ENCODE assay signal across 8 cellular contexts in genomic region chr2:60556998-60557955, GRCh38. TPM values are rescaled to one million over a fixed set of nuclear protein-coding genes. Genes with fewer than 3 reads are reported as not detected.
DNase-seq lines count a peak whose midpoint lies in the region; ATAC-seq, FAIRE-seq and TF ChIP-seq lines count a peak whose summit lies in the region.
"Had no signal": no experiment of that assay in that cellular context is flagged by ENCODE, and none has a peak within 500 bp of the region (broad histone marks: within the 10 kb centered on the region; RNA-seq: fewer than 3 reads in every experiment).

No MANE protein-coding gene starts in this region.

- peaks cover 30% of the 10 kb centered on the region for H3K4me1 Mint-ChIP-seq in nephron progenitor cell

- H3K27me3 ChIP-seq in K562 (ENCODE audit: control insufficient read depth in 2 of 2, insufficient read depth in 2 of 2, low read length in 2 of 2) (peaks cover 15 to 32% of the 10 kb centered on the region in 2 experiments; a peak in 4 of 5 replicates), MG63 (peaks cover 68% of the 10 kb centered on the region), ovary (no peaks in the 10 kb centered on the region)

- CTCF ChIA-PET in K562 (lab: Yijun Ruan, JAX; ENCODE audit: low intra/inter-chr PET ratio) = no interaction called here

- no peak for TF ChIP-seq RAD21 in K562 (CRISPR knock-in tag; conservative IDR thresholded peaks at IDR 0.05 in 1 of 2, IDR thresholded peaks at IDR 0.05 in 1 of 2)

- FAIRE-seq in GM12891 (lab: Jason Lieb, UNC) (peak; percentile 61), K562 (lab: Jason Lieb, UNC) (no peak)

- peaks cover 68% of the 10 kb centered on the region for H3K27me3 Mint-ChIP-seq in nephron progenitor cell (ENCODE audit: low read depth, poor library complexity)

- H2AFZ ChIP-seq in K562 (ENCODE audit: low read depth, low read length) = no peak overlapping the region

- no peak overlapping the region for H3K9ac ChIP-seq in K562 (ENCODE audit: insufficient read depth in 1 of 2, low read depth in 2 of 2, low read length in 2 of 2)

- no peaks in the 10 kb centered on the region for H3K9me1 ChIP-seq in K562 (ENCODE audit: control insufficient read depth, insufficient read depth, low read length)

- no peaks in the 10 kb centered on the region for H3K79me2 ChIP-seq in K562 (ENCODE audit: control insufficient read depth, insufficient read depth, low read length)

- H3K4me3 Mint-ChIP-seq in nephron progenitor cell = peak overlapping the region; percentile 91

- H3K9me3 ChIP-seq in K562 (replicated peaks; ENCODE audit: control insufficient read depth, insufficient read depth, low read depth, low read length) (no peaks in the 10 kb centered on the region), MG63 (no peaks in the 10 kb centered on the region), ovary (peaks cover 0 to 3% of the 10 kb centered on the region in 2 donors)

- H3K4me1 ChIP-seq in K562 (replicated peaks in 1 of 2; ENCODE audit: control insufficient read depth in 2 of 2, insufficient read depth in 2 of 2, low read length in 2 of 2) = peaks cover 0 to 20% of the 10 kb centered on the region in 2 experiments; a peak in 2 of 5 replicates
- H3K4me1 ChIP-seq in ovary (ENCODE audit: insufficient read depth) = peaks cover 3% of the 10 kb centered on the region

- intact Hi-C loops in K562 (cut with micrococcal nuclease) = no loop called here
- intact Hi-C loops in ovary (cut with DNase I) = no loop called here

- no peaks in the 10 kb centered on the region; the same call in 1 of the 2 replicates for H4K20me1 ChIP-seq in K562 (replicated peaks; ENCODE audit: control insufficient read depth, insufficient read depth, low read length)

- DNase-seq in GM12891 (ENCODE audit: insufficient read length, low spot score) (no peak), NAMALWA (ENCODE audit: low spot score) (peak; percentile 67), K562 (ENCODE audit: extremely low read depth in 1 of 4, low spot score in 3 of 4) (peak in 1 of 4 experiments; percentile 7), nephron progenitor cell (peak; percentile 44), MG63 (no peak), ovary (no peak)
- DNase-seq: effector CD8-positive, alpha-beta T cell had no signal

- H3K4me3 ChIP-seq in K562 = no peak overlapping the region
- H3K4me3 ChIP-seq in MG63 = no peak overlapping the region
- no peak overlapping the region for H3K4me3 ChIP-seq in ovary

- 4% methylated on average over 27 of the region's 28 CpGs for WGBS in K562 (ENCODE audit: insufficient coverage, low coverage, missing lambda C conversion rate)
- WGBS in ovary, 3 donors = 8 to 9% (median 8%) methylated on average over 28 of the region's 28 CpGs

- ATAC-seq in K562 = peak; percentile 45
- no peak for ATAC-seq in HG03457 (IDR thresholded peaks at IDR 0.05; ENCODE audit: unreplicated experiment)

- TF ChIP-seq EP300 in K562 (IDR thresholded peaks at IDR 0.05; ENCODE audit: low read length) = no peak
- TF ChIP-seq EP300 in ovary (IDR thresholded peaks at IDR 0.05) = no peak

- peak overlapping the region; percentile 33; the same call in 1 of the 2 replicates for H3K4me2 ChIP-seq in K562 (ENCODE audit: insufficient read depth, low read length)

- POLR2A ChIA-PET in K562 (lab: Yijun Ruan, JAX) = interaction anchor here (0.6 kb wide), 1 partner anchor 118 kb away, joined by 3 read pairs; no protein-coding TSS in a partner anchor

- H3K36me3 Mint-ChIP-seq in nephron progenitor cell (ENCODE audit: low read depth) = no peaks in the 10 kb centered on the region

- H3K9me3 Mint-ChIP-seq in nephron progenitor cell = no peaks in the 10 kb centered on the region

- in situ Hi-C loops in K562 (cut with MboI) = no loop called here

- TF ChIP-seq CTCF in K562 (IDR thresholded peaks at IDR 0.05 in 2 of 3, conservative IDR thresholded peaks at IDR 0.05 in 1 of 3; ENCODE audit: insufficient read depth in 2 of 3, low read depth in 1 of 3, low read length in 3 of 3) = no peak
- TF ChIP-seq CTCF in nephron progenitor cell (IDR thresholded peaks at IDR 0.05) = no peak
- no peak for TF ChIP-seq CTCF in ovary (IDR thresholded peaks at IDR 0.05)

- TF ChIP-seq POLR2A in GM12891 (IDR thresholded peaks at IDR 0.05; ENCODE audit: low read depth, low read length) (no peak), K562 (conservative IDR thresholded peaks at IDR 0.05) (no peak), ovary (IDR thresholded peaks at IDR 0.05) (no peak)

- BruUV-seq in K562 (replicated peaks; lab: Mats Ljungman, UMichigan) = no TSS peak

- H3K27ac ChIP-seq in K562 (ENCODE audit: extremely low read depth, low read depth, low read length) (no peak overlapping the region), ovary (no peak overlapping the region)

- H3K36me3 ChIP-seq in K562 (ENCODE audit: control insufficient read depth, insufficient read depth, low read length) = no peaks in the 10 kb centered on the region
- no peaks in the 10 kb centered on the region for H3K36me3 ChIP-seq in MG63
- H3K36me3 ChIP-seq in ovary = no peaks in the 10 kb centered on the region

- H3K27ac Mint-ChIP-seq in nephron progenitor cell = no peak overlapping the region

TF ChIP-seq in GM12891, 5 proteins besides CTCF, POLR2A, EP300 and RAD21:
- no peak for TF ChIP-seq TAF1 (IDR thresholded peaks at IDR 0.05; ENCODE audit: low read depth, low read length)
- no peak for TF ChIP-seq PAX5 (IDR thresholded peaks at IDR 0.05; ENCODE audit: insufficient read depth, low read length, severe bottlenecking)
- no peak for TF ChIP-seq POU2F2 (IDR thresholded peaks at IDR 0.05; ENCODE audit: low read depth, low read length)
- no peak for TF ChIP-seq SPI1 (IDR thresholded peaks at IDR 0.05; ENCODE audit: low read depth, low read length)
- no peak for TF ChIP-seq POLR2AphosphoS5 (IDR thresholded peaks at IDR 0.05; ENCODE audit: low read depth, low read length)

TF ChIP-seq in K562, 482 proteins besides CTCF, POLR2A, EP300 and RAD21 (continues in another document):
- TF ChIP-seq ZNF23 (CRISPR knock-in tag; IDR thresholded peaks at IDR 0.05) (no peak), ATF4 (CRISPR knock-in tag; IDR thresholded peaks at IDR 0.05) (peak; percentile 61; the same call in 1 of the 2 replicates), ID3 (CRISPR knock-in tag; IDR thresholded peaks at IDR 0.05) (no peak), ID3 (tag; IDR thresholded peaks at IDR 0.05) (no peak), RBM39 (optimal IDR thresholded peaks at IDR 0.05; ENCODE audit: low read depth, low read length) (no peak), JUND (IDR thresholded peaks at IDR 0.05; ENCODE audit: borderline replicate concordance, low read depth, low read length) (no peak), JUND (tag; IDR thresholded peaks at IDR 0.05; ENCODE audit: borderline replicate concordance, low read depth, low read length) (no peak), GABPA (tag; conservative IDR thresholded peaks at IDR 0.05; ENCODE audit: low read depth) (0 out of 2 replicates have a peak, but pooled peaks have one; percentile 24)

RNA-seq across cellular contexts. Expression of gene BCL11A, which starts 3.8 kb away (rescaled TPM):
- 10.6 TPM for polyA plus RNA-seq in GM12891 (2012; ENCODE audit: low read depth, missing spikeins)
- not detected in 2 replicates for total RNA-seq in K562 (2011; cell fraction: chromatin; rRNA removed; ENCODE audit: low replicate concordance)
- total RNA-seq in K562 (2011; cell fraction: nucleolus; rRNA removed) = 0.13 TPM in 1 of 2 replicates, not detected in the other
- not detected in 2 replicates for total RNA-seq in K562 (2011; cell fraction: nucleoplasm; rRNA removed)
- total RNA-seq in K562 (2014; rRNA removed) (not detected in 2 replicates), K562 (2014; rRNA removed; fragmentation: Illumina TruSeq; extraction: Trizol) (not detected in 2 replicates), K562 (2015; rRNA removed; fragmentation: Illumina TruSeq; extraction: Trizol) (not detected in 2 replicates), K562 (2021) (0.07 and 0.13 TPM in 2 replicates), ovary (1 to 10 TPM in 6 of 7 donors, not detected in 1; 2.1 to 5.7 (median 3.6) TPM)
- polyA plus RNA-seq in K562 (2011; rRNA removed) (not detected in 2 replicates), K562 (2014; fragmentation: Illumina TruSeq; extraction: Trizol) (0.19 TPM in 1 of 2 replicates, not detected in the other), K562 (2014; fragmentation: Nextera tagmentation; extraction: Ambion mirVana) (not detected), K562 (2014; rRNA removed) (not detected in 2 replicates), ovary (1 to 10 TPM in 1 of 2 donors, under 1 TPM in 1; 0.81 to 2.5 TPM)
- polyA plus RNA-seq in K562 (2011; cell fraction: cytosol; rRNA removed) = not detected in 2 replicates
- 0.03 TPM in 1 of 2 replicates, not detected in the other for polyA plus RNA-seq in K562 (2011; cell fraction: nucleus; rRNA removed)
- 0.01 and 0.03 TPM in 2 replicates for polyA plus RNA-seq in K562 (2012)
- polyA minus RNA-seq in K562 (2011; rRNA and poly(A)+ RNA removed) = not detected in 2 replicates
- not detected in 2 replicates for polyA minus RNA-seq in K562 (2011; cell fraction: cytosol; rRNA and poly(A)+ RNA removed)
- 0.11 TPM in 1 of 2 replicates, not detected in the other for polyA minus RNA-seq in K562 (2011; cell fraction: nucleus; rRNA and poly(A)+ RNA removed)
- total RNA-seq in MG63 (2014; rRNA removed; shearing (Covaris generic); ENCODE audit: low replicate concordance) = not detected in 2 replicates

Comparison
In these comparisons a context has a peak if more than half of its experiments do, and no peak if none do; other contexts are left out.
1. DNase-seq: peak in NAMALWA (single experiment) and nephron progenitor cell (single experiment); none in GM12891 (single experiment), MG63 (single experiment) and ovary (0 of 5).